Comparison of ENCODE assay signal across 28 cellular contexts in genomic region chr14:39342768-39343167, GRCh38.
DNase-seq lines count a peak whose midpoint lies in the region; ATAC-seq, FAIRE-seq and TF ChIP-seq lines count a peak whose summit lies in the region.
"Had no signal": no experiment of that assay in that cellular context is flagged by ENCODE, and none has a peak within 500 bp of the region (broad histone marks: within the 10 kb centered on the region; RNA-seq: fewer than 3 reads in every experiment).

No MANE protein-coding gene starts in this region.

- H3K4me1 ChIP-seq in endothelial cell of umbilical vein (ENCODE audit: control insufficient read depth, extremely low read depth, insufficient read depth, low read length): no peaks in the 10 kb centered on the region
- H3K4me1 ChIP-seq: breast epithelium, vagina had no signal

- no peak overlapping the region for H3K4me2 ChIP-seq in endothelial cell of umbilical vein (ENCODE audit: insufficient read depth, low read length)
- H3K4me2 ChIP-seq: KMS-11, SK-N-SH had no signal

- no peak for DNase-seq in activated CD4-positive, alpha-beta T cell treated with anti-CD3 and anti-CD28 coated beads for 36 hours
- no peak for DNase-seq in activated CD4-positive, alpha-beta T cell treated with anti-CD3 and anti-CD28 coated beads for 4 hours
- no peak for DNase-seq in T-helper 2 cell treated with Interferon-gamma antibody and Interleukin-4, amounts not matched to agents 5 μg/mL and 100 μg/mL, for 36 hours (ENCODE audit: low spot score)
- DNase-seq in endothelial cell of umbilical vein (ENCODE audit: low read depth, low spot score) (no peak), SW480 (ENCODE audit: low spot score) (no peak), CD1c-positive myeloid dendritic cell (ENCODE audit: extremely low spot score) (no peak), GF-D8 (lab: John Stamatoyannopoulos, UW) (no peak)
- DNase-seq: activated effector memory CD4-positive, alpha-beta T cell treated with anti-CD3 and anti-CD28 coated beads, Interleukin-2, amount 50 U/mL, for 16 hours; CD8-positive, alpha-beta T cell; effector CD4-positive, alpha-beta T cell; glutamatergic neuron; GM23248; MV-4-11; NCI-H146; NCI-H2107; NCI-H446 treated with DMSO at 0.1 percent for 48 hours; NCI-H82; SK-N-SH; WERI-Rb-1 had no signal

- no peak overlapping the region for H3K4me3 ChIP-seq in endothelial cell of umbilical vein (replicated peaks in 1 of 3; ENCODE audit: insufficient read depth in 1 of 3, low read depth in 1 of 3, low read length in 3 of 3)
- H3K4me3 ChIP-seq: breast epithelium, GM23248, vagina had no signal

- BruUV-seq in endothelial cell of umbilical vein (replicated peaks; lab: Mats Ljungman, UMichigan): no TSS peak

- TF ChIP-seq POLR2A in endothelial cell of umbilical vein (IDR thresholded peaks at IDR 0.05; ENCODE audit: low read depth, low read length): no peak

- FAIRE-seq in endothelial cell of umbilical vein (lab: Jason Lieb, UNC): peak; percentile 4
- FAIRE-seq: A204.1, colon, keratinocyte had no signal

- no peak overlapping the region for H3K27ac ChIP-seq in endothelial cell of umbilical vein (ENCODE audit: insufficient read depth, low read depth, low read length)
- H3K27ac ChIP-seq: breast epithelium, GM23248, KMS-11, vagina, WERI-Rb-1 had no signal

- peak; percentile 64 for ATAC-seq in activated CD4-positive, alpha-beta T cell treated with anti-CD3 and anti-CD28 coated beads for 36 hours
- peak; percentile 54 for ATAC-seq in GM18907 (IDR thresholded peaks at IDR 0.05; ENCODE audit: unreplicated experiment)
- ATAC-seq: CD8-positive, alpha-beta T cell had no signal

- no peaks in the 10 kb centered on the region for H3K27me3 ChIP-seq in endothelial cell of umbilical vein (ENCODE audit: control insufficient read depth in 2 of 2, insufficient read depth in 2 of 2, low read length in 2 of 2)
- H3K27me3 ChIP-seq: breast epithelium, vagina had no signal

- peaks cover 2% of the 10 kb centered on the region for H3K9me3 Mint-ChIP-seq in activated CD4-positive, alpha-beta T cell treated with anti-CD3 and anti-CD28 coated beads for 36 hours (ENCODE audit: low read depth)
- peaks cover 8% of the 10 kb centered on the region for H3K9me3 Mint-ChIP-seq in T-helper 2 cell treated with Interferon-gamma antibody and Interleukin-4, amounts not matched to agents 5 μg/mL and 100 μg/mL, for 36 hours
- H3K9me3 Mint-ChIP-seq: CD8-positive, alpha-beta T cell; nephron had no signal

- POLR2A ChIA-PET in activated CD4-positive, alpha-beta T cell treated with anti-CD3 and anti-CD28 coated beads for 36 hours (lab: Charles Lee): interaction anchor here (0.7 kb wide), 1 partner anchor 89 kb away, joined by 3 read pairs; the partner anchor contains the start of gene FBXO33
- POLR2A ChIA-PET in endothelial cell of umbilical vein (lab: Charles Lee): no interaction called here

- H3K27me3 Mint-ChIP-seq in activated CD4-positive, alpha-beta T cell treated with anti-CD3 and anti-CD28 coated beads for 36 hours: no peaks in the 10 kb centered on the region
- H3K27me3 Mint-ChIP-seq in T-helper 2 cell treated with Interferon-gamma antibody and Interleukin-4, amounts not matched to agents 5 μg/mL and 100 μg/mL, for 36 hours (ENCODE audit: low read depth): no peaks in the 10 kb centered on the region
- H3K27me3 Mint-ChIP-seq: stimulated activated naive CD8-positive, alpha-beta T cell treated with anti-CD3 and anti-CD28 coated beads, Interleukin-15, Interleukin-2, amounts not matched to agents 100 ng/mL and 50 ng/mL, for 24 hours had no signal

- no peak overlapping the region for H2AFZ ChIP-seq in endothelial cell of umbilical vein (ENCODE audit: low read depth, low read length)
- H2AFZ ChIP-seq: GM23248 had no signal

- no peaks in the 10 kb centered on the region for H3K9me3 ChIP-seq in endothelial cell of umbilical vein (replicated peaks; ENCODE audit: control insufficient read depth, insufficient read depth, low read length)
- H3K9me3 ChIP-seq: breast epithelium, SK-N-SH, vagina had no signal

- peaks cover 19% of the 10 kb centered on the region for H3K36me3 Mint-ChIP-seq in activated CD4-positive, alpha-beta T cell treated with anti-CD3 and anti-CD28 coated beads for 36 hours (ENCODE audit: low read depth)
- H3K36me3 Mint-ChIP-seq in T-helper 2 cell treated with Interferon-gamma antibody and Interleukin-4, amounts not matched to agents 5 μg/mL and 100 μg/mL, for 36 hours (ENCODE audit: low read depth): peaks cover 46% of the 10 kb centered on the region

- intact Hi-C loops in activated CD4-positive, alpha-beta T cell treated with anti-CD3 and anti-CD28 coated beads for 36 hours (cut with DNase I, micrococcal nuclease): no loop called here
- intact Hi-C loops in endothelial cell of umbilical vein (cut with micrococcal nuclease): no loop called here

- H3K4me3 Mint-ChIP-seq in activated CD4-positive, alpha-beta T cell treated with anti-CD3 and anti-CD28 coated beads for 36 hours: no peak overlapping the region
- peak overlapping the region; percentile 35 for H3K4me3 Mint-ChIP-seq in T-helper 2 cell treated with Interferon-gamma antibody and Interleukin-4, amounts not matched to agents 5 μg/mL and 100 μg/mL, for 36 hours
- H3K4me3 Mint-ChIP-seq: CD8-positive, alpha-beta T cell; nephron; stimulated activated naive CD8-positive, alpha-beta T cell treated with anti-CD3 and anti-CD28 coated beads, Interleukin-15, Interleukin-2, amounts not matched to agents 100 ng/mL and 50 ng/mL, for 24 hours had no signal

- H3K9ac ChIP-seq in endothelial cell of umbilical vein (replicated peaks; ENCODE audit: extremely low read depth, insufficient read depth, low read length): no peak overlapping the region
- H3K9ac ChIP-seq: GM23248, KMS-11, SK-N-SH had no signal

- dilution Hi-C loops in endothelial cell of umbilical vein (cut with MboI; ENCODE audit: extremely low pct_ligation_motif_present, low sequenced_read_pairs): no loop called here

- H3K4me1 Mint-ChIP-seq in activated CD4-positive, alpha-beta T cell treated with anti-CD3 and anti-CD28 coated beads for 36 hours: peaks cover 13% of the 10 kb centered on the region
- peaks cover 29% of the 10 kb centered on the region for H3K4me1 Mint-ChIP-seq in T-helper 2 cell treated with Interferon-gamma antibody and Interleukin-4, amounts not matched to agents 5 μg/mL and 100 μg/mL, for 36 hours (ENCODE audit: low read depth)
- H3K4me1 Mint-ChIP-seq: nephron had no signal

- H3K9me1 ChIP-seq in endothelial cell of umbilical vein (replicated peaks; ENCODE audit: control insufficient read depth, extremely low read depth, insufficient read depth, low read length): no peaks in the 10 kb centered on the region

- H3K27ac Mint-ChIP-seq in activated CD4-positive, alpha-beta T cell treated with anti-CD3 and anti-CD28 coated beads for 36 hours: no peak overlapping the region
- H3K27ac Mint-ChIP-seq in T-helper 2 cell treated with Interferon-gamma antibody and Interleukin-4, amounts not matched to agents 5 μg/mL and 100 μg/mL, for 36 hours: peak overlapping the region; percentile 24
- H3K27ac Mint-ChIP-seq: CD8-positive, alpha-beta T cell; nephron; stimulated activated naive CD8-positive, alpha-beta T cell treated with anti-CD3 and anti-CD28 coated beads, Interleukin-15, Interleukin-2, amounts not matched to agents 100 ng/mL and 50 ng/mL, for 24 hours had no signal

- no peaks in the 10 kb centered on the region for H3K36me3 ChIP-seq in endothelial cell of umbilical vein (ENCODE audit: control insufficient read depth in 2 of 2, extremely low read depth in 1 of 2, insufficient read depth in 2 of 2, low read length in 2 of 2)
- H3K36me3 ChIP-seq: breast epithelium, WERI-Rb-1 had no signal

- CTCF ChIA-PET in activated CD4-positive, alpha-beta T cell treated with anti-CD3 and anti-CD28 coated beads for 36 hours (lab: Charles Lee): interaction anchor here (0.6 kb wide), 1 partner anchor 1751 kb away, joined by 3 read pairs; no protein-coding TSS in a partner anchor
- CTCF ChIA-PET in endothelial cell of umbilical vein (lab: Charles Lee): interaction anchor here (1.0 to 1.4 kb wide), 2 partner anchors 84 to 173 kb away, joined by 4 read pairs; partner anchors contain the start of gene TRAPPC6B

- H4K20me1 ChIP-seq in endothelial cell of umbilical vein (replicated peaks; ENCODE audit: control insufficient read depth, extremely low read depth, insufficient read depth, low read length): no peaks in the 10 kb centered on the region

- no peaks in the 10 kb centered on the region for H3K79me2 ChIP-seq in endothelial cell of umbilical vein (ENCODE audit: control insufficient read depth, insufficient read depth, low read length)

- no peak for TF ChIP-seq CTCF in endothelial cell of umbilical vein (IDR thresholded peaks at IDR 0.05; ENCODE audit: extremely low read depth in 1 of 2, insufficient read depth in 1 of 2, low read depth in 1 of 2, low read length in 2 of 2)

TF ChIP-seq in endothelial cell of umbilical vein, 7 proteins besides CTCF, POLR2A, EP300 and RAD21:
- TF ChIP-seq FOS (IDR thresholded peaks at IDR 0.05; ENCODE audit: borderline replicate concordance, insufficient read depth, low read length) (no peak), MAX (IDR thresholded peaks at IDR 0.05; ENCODE audit: insufficient read depth, insufficient read length) (no peak), POLR2AphosphoS5 (IDR thresholded peaks at IDR 0.05; ENCODE audit: insufficient read depth, low read depth, low read length) (no peak), MYC (IDR thresholded peaks at IDR 0.05; ENCODE audit: low read depth, low read length) (no peak), GATA2 (IDR thresholded peaks at IDR 0.05; ENCODE audit: insufficient read depth, insufficient read length, low read depth, low read length) (no peak), JUN (IDR thresholded peaks at IDR 0.05; ENCODE audit: borderline replicate concordance, insufficient read depth, insufficient read length, low read depth) (no peak), EZH2 (IDR thresholded peaks at IDR 0.05; ENCODE audit: borderline replicate concordance, low read depth, low read length, severe bottlenecking) (no peak)
